ENCODE assay signal across 8 cellular contexts in the genomic region with DNA sequence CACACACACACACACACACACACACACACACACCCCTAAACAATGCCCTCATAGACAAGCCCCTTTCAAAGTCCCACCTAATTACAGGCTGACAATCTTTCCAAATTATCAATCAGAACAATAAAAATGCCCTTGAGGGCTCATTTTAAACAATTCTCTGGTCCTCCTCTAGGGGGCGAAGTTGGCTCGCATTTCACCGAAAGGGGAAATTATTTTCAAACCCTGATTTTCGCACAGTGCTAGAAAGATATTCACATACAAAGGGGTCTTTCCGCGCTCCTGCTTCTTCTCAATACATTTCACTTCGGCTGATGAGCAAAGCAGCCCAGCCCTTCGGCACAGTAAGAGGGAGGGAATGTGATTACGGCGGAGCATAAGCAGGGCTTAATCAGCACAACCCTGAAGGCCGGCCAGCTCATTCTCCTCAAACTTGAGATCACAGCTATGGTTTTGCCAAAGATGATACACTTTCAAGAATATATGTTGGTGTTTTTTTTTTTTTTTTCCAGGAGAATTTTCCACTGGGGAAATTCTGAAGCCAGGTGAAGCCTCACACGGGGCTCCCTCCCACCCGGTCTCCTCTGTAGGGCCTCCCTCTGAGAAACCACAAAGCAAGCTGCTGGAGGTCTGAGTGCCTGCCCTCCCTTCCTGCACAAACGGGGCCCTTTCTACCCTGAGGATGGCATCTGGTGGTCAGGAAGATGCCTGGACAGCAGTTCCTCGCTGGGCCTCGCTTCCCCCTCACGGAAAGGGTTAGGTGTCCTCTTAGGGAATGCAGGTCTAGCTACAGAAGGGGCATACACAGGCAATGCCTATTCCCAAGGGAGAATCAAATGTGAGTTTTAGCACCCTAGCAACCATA.
DNase-seq lines count a peak whose midpoint lies in the region; ATAC-seq and TF ChIP-seq lines count a peak whose summit lies in the region.

No MANE protein-coding gene starts in this region.

- peak in 1 of 2 donors; percentile 29 for ATAC-seq in CD4-positive, CD25-positive, alpha-beta regulatory T cell (ENCODE audit: low read depth in 2 of 2)
- ATAC-seq in GM19468 (IDR thresholded peaks at IDR 0.05; ENCODE audit: extremely low read depth, unreplicated experiment) (peak; percentile 32), HG02938 (IDR thresholded peaks at IDR 0.05; ENCODE audit: unreplicated experiment) (no peak)
- peak; percentile 45 for ATAC-seq in effector memory CD8-positive, alpha-beta T cell (replicated peaks)

- peaks cover 36% of the 10 kb centered on the region for H3K27me3 ChIP-seq in CD4-positive, CD25-positive, alpha-beta regulatory T cell (ENCODE audit: control insufficient read depth, insufficient read depth, low read length)
- H3K27me3 ChIP-seq in WERI-Rb-1 (ENCODE audit: insufficient read depth, low read depth, severe bottlenecking) (no peaks in the 10 kb centered on the region), mesendoderm (ENCODE audit: insufficient read depth, low read length, poor library complexity) (no peaks in the 10 kb centered on the region)

- peaks cover 56% of the 10 kb centered on the region for H3K27me3 Mint-ChIP-seq in CD4-positive, CD25-positive, alpha-beta regulatory T cell
- H3K27me3 Mint-ChIP-seq in effector memory CD8-positive, alpha-beta T cell: peaks cover 56 to 67% of the 10 kb centered on the region in 2 donors

- H3K27ac Mint-ChIP-seq in CD4-positive, CD25-positive, alpha-beta regulatory T cell: no peak overlapping the region
- no peak overlapping the region for H3K27ac Mint-ChIP-seq in effector memory CD8-positive, alpha-beta T cell

- H2BK15ac ChIP-seq in mesendoderm (replicated peaks; ENCODE audit: low read depth): no peak overlapping the region

- peak overlapping the region; percentile 52 for H3K4me3 ChIP-seq in CD4-positive, CD25-positive, alpha-beta regulatory T cell (ENCODE audit: low read depth, low read length)
- H3K4me3 ChIP-seq in WERI-Rb-1 (ENCODE audit: low read depth, low read length) (peak overlapping the region; percentile 4), mesendoderm (ENCODE audit: low read length) (no peak overlapping the region)

- H3K9ac ChIP-seq in mesendoderm (ENCODE audit: low read length): peak overlapping the region; percentile 47

- no peak overlapping the region for H3K27ac ChIP-seq in CD4-positive, CD25-positive, alpha-beta regulatory T cell (ENCODE audit: insufficient read depth, low read length, poor library complexity, severe bottlenecking)
- H3K27ac ChIP-seq in WERI-Rb-1 (peak overlapping the region; percentile 52), mesendoderm (ENCODE audit: low read depth, low read length) (no peak overlapping the region)

- H3K18ac ChIP-seq in mesendoderm (ENCODE audit: low read length): no peak overlapping the region

- H3K9me3 ChIP-seq in CD4-positive, CD25-positive, alpha-beta regulatory T cell (ENCODE audit: control insufficient read depth in 2 of 2, low read length in 2 of 2): no peaks in the 10 kb centered on the region
- no peaks in the 10 kb centered on the region for H3K9me3 ChIP-seq in WERI-Rb-1 (ENCODE audit: severe bottlenecking)

- no peaks in the 10 kb centered on the region for H3K36me3 ChIP-seq in CD4-positive, CD25-positive, alpha-beta regulatory T cell (ENCODE audit: control insufficient read depth, insufficient read depth, low read length)
- H3K36me3 ChIP-seq in WERI-Rb-1: peaks cover 3% of the 10 kb centered on the region
- no peaks in the 10 kb centered on the region for H3K36me3 ChIP-seq in mesendoderm (ENCODE audit: control insufficient read depth, insufficient read depth, low read length)

- peak in 2 of 3 donors; percentile 20 to 38 for DNase-seq in CD4-positive, CD25-positive, alpha-beta regulatory T cell
- peak; percentile 6 for DNase-seq in NCI-H1417 treated with DMSO at 0.1 percent for 48 hours (lab: John Stamatoyannopoulos, UW)
- DNase-seq in WERI-Rb-1: peak; percentile 27
- DNase-seq in effector memory CD8-positive, alpha-beta T cell: peak; percentile 6 to 26 (median 26)
- peak; percentile 55 for DNase-seq in mesendoderm
- DNase-seq in stimulated activated naive CD4-positive, alpha-beta T cell treated with Interleukin-2 at 50 U/mL for 16 hours (lab: John Stamatoyannopoulos, UW): peak; percentile 10

- H3K9me3 Mint-ChIP-seq in CD4-positive, CD25-positive, alpha-beta regulatory T cell: no peaks in the 10 kb centered on the region
- no peaks in the 10 kb centered on the region for H3K9me3 Mint-ChIP-seq in effector memory CD8-positive, alpha-beta T cell

- H3K36me3 Mint-ChIP-seq in CD4-positive, CD25-positive, alpha-beta regulatory T cell: no peaks in the 10 kb centered on the region
- H3K36me3 Mint-ChIP-seq in effector memory CD8-positive, alpha-beta T cell (ENCODE audit: insufficient read depth): no peaks in the 10 kb centered on the region

- no peak overlapping the region for H3K23ac ChIP-seq in mesendoderm (ENCODE audit: low read length)

- no peak overlapping the region for H2BK120ac ChIP-seq in mesendoderm (ENCODE audit: low read depth, low read length)

- H3K4me1 Mint-ChIP-seq in CD4-positive, CD25-positive, alpha-beta regulatory T cell: peaks cover 0 to 4% (median 3%) of the 10 kb centered on the region in 4 donors
- peaks cover 0 to 5% of the 10 kb centered on the region in 2 donors for H3K4me1 Mint-ChIP-seq in effector memory CD8-positive, alpha-beta T cell (ENCODE audit: low read depth in 2 of 2)

- no peak overlapping the region for H3K4ac ChIP-seq in mesendoderm (ENCODE audit: low read depth, low read length)

- H4K8ac ChIP-seq in mesendoderm (ENCODE audit: low read depth, low read length): no peak overlapping the region

- TF ChIP-seq CTCF in WERI-Rb-1 (IDR thresholded peaks at IDR 0.05; ENCODE audit: low read depth, low read length): peak; percentile 47

- no peak overlapping the region for H2BK5ac ChIP-seq in mesendoderm (ENCODE audit: low read length)

- H2AK5ac ChIP-seq in mesendoderm (ENCODE audit: low read length): no peak overlapping the region

- no peak overlapping the region for H4K5ac ChIP-seq in mesendoderm (ENCODE audit: low read length)

- peak overlapping the region; percentile 21 for H3K4me2 ChIP-seq in mesendoderm (ENCODE audit: low read length)

- peaks cover 5% of the 10 kb centered on the region for H3K4me1 ChIP-seq in CD4-positive, CD25-positive, alpha-beta regulatory T cell (ENCODE audit: control insufficient read depth, insufficient read depth, low read length, poor library complexity, severe bottlenecking)
- H3K4me1 ChIP-seq in mesendoderm (ENCODE audit: control insufficient read depth, low read depth, low read length): no peaks in the 10 kb centered on the region

- no peaks in the 10 kb centered on the region for H3K79me1 ChIP-seq in mesendoderm (ENCODE audit: low read length)

- peak overlapping the region in 2 of 4 donors; percentile 34 to 57 for H3K4me3 Mint-ChIP-seq in CD4-positive, CD25-positive, alpha-beta regulatory T cell
- H3K4me3 Mint-ChIP-seq in effector memory CD8-positive, alpha-beta T cell: peak overlapping the region in 1 of 2 donors; percentile 35

- no peaks in the 10 kb centered on the region for H3K79me2 ChIP-seq in mesendoderm (ENCODE audit: control insufficient read depth, insufficient read depth, low read length)

- WGBS in mesendoderm (ENCODE audit: extremely low coverage, insufficient coverage, low lambda C conversion rate): no CpG with 5 or more reads among the region's 17 CpGs

- peak overlapping the region; percentile 76 for H3K56ac ChIP-seq in mesendoderm (ENCODE audit: low read length)
